17 cellular contexts compared by ENCODE assay signal in genomic region chr2:53813151-53813550, GRCh38. TPM values are rescaled to one million over a fixed set of nuclear protein-coding genes. Genes with fewer than 3 reads are reported as not detected.
DNase-seq lines count a peak whose midpoint lies in the region; ATAC-seq and TF ChIP-seq lines count a peak whose summit lies in the region.
"Had no signal": no experiment of that assay in that cellular context is flagged by ENCODE, and none has a peak within 500 bp of the region (broad histone marks: within the 10 kb centered on the region; RNA-seq: fewer than 3 reads in every experiment).

No MANE protein-coding gene starts in this region.

- H2BK12ac ChIP-seq in neuronal stem cell (ENCODE audit: low read length), result no peak overlapping the region

- H3K36me3 Mint-ChIP-seq in activated naive CD8-positive, alpha-beta T cell treated with anti-CD3 and anti-CD28 coated beads for 36 hours, result peaks cover 11% of the 10 kb centered on the region
- H3K36me3 Mint-ChIP-seq in activated naive CD8-positive, alpha-beta T cell treated with anti-CD3 and anti-CD28 coated beads, Interleukin-2, amount 50 U/mL, for 24 hours (ENCODE audit: low read depth), result peaks cover 33% of the 10 kb centered on the region

- H3K4me2 ChIP-seq in hepatocyte (no peak overlapping the region), neuronal stem cell (ENCODE audit: insufficient read depth, low read length, poor library complexity, severe bottlenecking) (no peak overlapping the region)

- no peak overlapping the region for H3K23ac ChIP-seq in neuronal stem cell (ENCODE audit: low read depth, low read length, poor library complexity)

- H3K79me1 ChIP-seq in neuronal stem cell (ENCODE audit: low read depth, low read length), result no peaks in the 10 kb centered on the region

- H3K4me1 Mint-ChIP-seq in activated naive CD8-positive, alpha-beta T cell treated with anti-CD3 and anti-CD28 coated beads for 36 hours, result no peaks in the 10 kb centered on the region
- H3K4me1 Mint-ChIP-seq in activated naive CD8-positive, alpha-beta T cell treated with anti-CD3 and anti-CD28 coated beads, Interleukin-2, amount 50 U/mL, for 24 hours, result no peaks in the 10 kb centered on the region
- H3K4me1 Mint-ChIP-seq: H9 had no signal

- DNase-seq in activated naive CD8-positive, alpha-beta T cell treated with anti-CD3 and anti-CD28 coated beads for 36 hours, result no peak
- DNase-seq in activated naive CD8-positive, alpha-beta T cell treated with anti-CD3 and anti-CD28 coated beads, Interleukin-2, amount 50 U/mL, for 24 hours, result no peak
- DNase-seq in amniotic epithelial cell (ENCODE audit: low read depth) (peak; percentile 24), hepatocyte (ENCODE audit: low spot score) (peak; percentile 32), psoas muscle (no peak), HuH-7.5 (ENCODE audit: low spot score) (no peak), neuronal stem cell (ENCODE audit: low spot score) (no peak), SJCRH30 (no peak)
- DNase-seq: Caco-2; CD4-positive, alpha-beta T cell; H9; NCI-H1105 treated with DMSO at 0.1 percent for 48 hours; NCI-H1694 treated with DMSO at 0.1 percent for 48 hours; NCI-H510A treated with DMSO at 0.1 percent for 48 hours; NCI-H82; OCI-M1; SHP77 treated with DMSO at 0.1 percent for 48 hours had no signal

- no peak overlapping the region for H2BK5ac ChIP-seq in neuronal stem cell (ENCODE audit: low read length)

- intact Hi-C loops in psoas muscle (cut with DNase I), result no loop called here

- no peaks in the 10 kb centered on the region for H3K9me3 ChIP-seq in hepatocyte (ENCODE audit: low read depth)
- no peaks in the 10 kb centered on the region for H3K9me3 ChIP-seq in psoas muscle
- no peaks in the 10 kb centered on the region for H3K9me3 ChIP-seq in neuronal stem cell (replicated peaks in 1 of 2; ENCODE audit: control insufficient read depth in 2 of 2, insufficient read depth in 1 of 2, low read depth in 1 of 2, low read length in 2 of 2)
- no peaks in the 10 kb centered on the region for H3K9me3 ChIP-seq in SJCRH30 (replicated peaks)
- H3K9me3 ChIP-seq: Caco-2 had no signal

- H3K4me3 ChIP-seq in hepatocyte, result no peak overlapping the region
- no peak overlapping the region for H3K4me3 ChIP-seq in psoas muscle
- no peak overlapping the region for H3K4me3 ChIP-seq in neuronal stem cell (ENCODE audit: low read length in 2 of 2)
- no peak overlapping the region for H3K4me3 ChIP-seq in SJCRH30

- H4K91ac ChIP-seq in neuronal stem cell (ENCODE audit: low read depth, low read length, poor library complexity), result no peak overlapping the region

- no peak overlapping the region for H3K4ac ChIP-seq in neuronal stem cell (ENCODE audit: low read length)

- no peak overlapping the region for H3K4me3 Mint-ChIP-seq in activated naive CD8-positive, alpha-beta T cell treated with anti-CD3 and anti-CD28 coated beads for 36 hours
- no peak overlapping the region for H3K4me3 Mint-ChIP-seq in activated naive CD8-positive, alpha-beta T cell treated with anti-CD3 and anti-CD28 coated beads, Interleukin-2, amount 50 U/mL, for 24 hours
- H3K4me3 Mint-ChIP-seq: CD4-positive, alpha-beta T cell; H9 had no signal

- no peaks in the 10 kb centered on the region for H3K79me2 ChIP-seq in hepatocyte

- H2AFZ ChIP-seq in hepatocyte (no peak overlapping the region), neuronal stem cell (ENCODE audit: low read length) (no peak overlapping the region)

- no peak overlapping the region for H2AK5ac ChIP-seq in neuronal stem cell (ENCODE audit: low read depth, low read length)

- H3K36me3 ChIP-seq in hepatocyte (replicated peaks; ENCODE audit: insufficient read depth, low read depth) (no peaks in the 10 kb centered on the region), psoas muscle (ENCODE audit: insufficient read depth in 1 of 2, low read depth in 1 of 2) (peaks cover 6 to 98% of the 10 kb centered on the region in 2 donors), neuronal stem cell (replicated peaks in 1 of 2; ENCODE audit: control insufficient read depth in 2 of 2, insufficient read depth in 2 of 2, low read length in 2 of 2) (peaks cover 2 to 96% of the 10 kb centered on the region in 2 donors), SJCRH30 (peaks cover 49% of the 10 kb centered on the region)

- TF ChIP-seq CTCF in hepatocyte (IDR thresholded peaks at IDR 0.05; ENCODE audit: poor library complexity), result no peak
- no peak for TF ChIP-seq CTCF in psoas muscle (IDR thresholded peaks at IDR 0.05)

- no peaks in the 10 kb centered on the region for H4K20me1 ChIP-seq in hepatocyte (ENCODE audit: insufficient read depth, poor library complexity, severe bottlenecking)

- H4K8ac ChIP-seq in neuronal stem cell (ENCODE audit: low read depth, low read length), result no peak overlapping the region

- H3K27me3 Mint-ChIP-seq in activated naive CD8-positive, alpha-beta T cell treated with anti-CD3 and anti-CD28 coated beads for 36 hours, result no peaks in the 10 kb centered on the region
- no peaks in the 10 kb centered on the region for H3K27me3 Mint-ChIP-seq in activated naive CD8-positive, alpha-beta T cell treated with anti-CD3 and anti-CD28 coated beads, Interleukin-2, amount 50 U/mL, for 24 hours
- H3K27me3 Mint-ChIP-seq: CD4-positive, alpha-beta T cell had no signal

- no peaks in the 10 kb centered on the region for H3K27me3 ChIP-seq in hepatocyte
- no peaks in the 10 kb centered on the region for H3K27me3 ChIP-seq in psoas muscle (ENCODE audit: insufficient read depth in 3 of 3, low read length in 2 of 3)
- H3K27me3 ChIP-seq in neuronal stem cell (ENCODE audit: control insufficient read depth in 3 of 3, insufficient read depth in 3 of 3, low read depth in 1 of 3, low read length in 3 of 3), result no peaks in the 10 kb centered on the region
- no peaks in the 10 kb centered on the region for H3K27me3 ChIP-seq in SJCRH30

- no peak overlapping the region for H2BK120ac ChIP-seq in neuronal stem cell (ENCODE audit: low read depth, low read length)

- H3K9me3 Mint-ChIP-seq in activated naive CD8-positive, alpha-beta T cell treated with anti-CD3 and anti-CD28 coated beads for 36 hours, result no peaks in the 10 kb centered on the region
- H3K9me3 Mint-ChIP-seq in activated naive CD8-positive, alpha-beta T cell treated with anti-CD3 and anti-CD28 coated beads, Interleukin-2, amount 50 U/mL, for 24 hours, result no peaks in the 10 kb centered on the region
- H3K9me3 Mint-ChIP-seq: CD4-positive, alpha-beta T cell; H9 had no signal

- no peak for ATAC-seq in activated naive CD8-positive, alpha-beta T cell treated with anti-CD3 and anti-CD28 coated beads, Interleukin-2, amount 50 U/mL, for 24 hours
- ATAC-seq in psoas muscle, result peak in 1 of 4 donors; percentile 36

- H2BK15ac ChIP-seq in neuronal stem cell (ENCODE audit: low read length), result no peak overlapping the region

- no peak overlapping the region for H3K9ac ChIP-seq in neuronal stem cell (ENCODE audit: low read depth, low read length, poor library complexity)

- no peak overlapping the region for H3K18ac ChIP-seq in neuronal stem cell (ENCODE audit: low read length)

- H3K27ac Mint-ChIP-seq in activated naive CD8-positive, alpha-beta T cell treated with anti-CD3 and anti-CD28 coated beads for 36 hours, result peak overlapping the region; percentile 62
- no peak overlapping the region for H3K27ac Mint-ChIP-seq in activated naive CD8-positive, alpha-beta T cell treated with anti-CD3 and anti-CD28 coated beads, Interleukin-2, amount 50 U/mL, for 24 hours
- H3K27ac Mint-ChIP-seq: CD4-positive, alpha-beta T cell; H9 had no signal

- H3K4me1 ChIP-seq in hepatocyte (ENCODE audit: insufficient read depth) (no peaks in the 10 kb centered on the region), psoas muscle (no peaks in the 10 kb centered on the region), neuronal stem cell (ENCODE audit: control insufficient read depth in 2 of 2, insufficient read depth in 1 of 2, low read depth in 1 of 2, low read length in 2 of 2) (no peaks in the 10 kb centered on the region), SJCRH30 (no peaks in the 10 kb centered on the region)
- H3K4me1 ChIP-seq: Caco-2 had no signal

- peak overlapping the region; percentile 62 for H3K27ac ChIP-seq in hepatocyte
- peak overlapping the region; percentile 34 for H3K27ac ChIP-seq in psoas muscle
- H3K27ac ChIP-seq in neuronal stem cell (replicated peaks; ENCODE audit: low read length), result no peak overlapping the region
- no peak overlapping the region for H3K27ac ChIP-seq in SJCRH30

- H3K14ac ChIP-seq in neuronal stem cell (ENCODE audit: low read length), result no peak overlapping the region

- no peaks in the 10 kb centered on the region for H3K9me2 ChIP-seq in hepatocyte (replicated peaks; ENCODE audit: insufficient read depth)

RNA-seq across cellular contexts. Expression of gene ERLEC1, which starts 26.3 kb away (rescaled TPM):
- total RNA-seq in activated naive CD8-positive, alpha-beta T cell treated with anti-CD3 and anti-CD28 coated beads for 36 hours, result 10 to 100 TPM; 17.5 to 18.6 TPM
- total RNA-seq in hepatocyte, result 73.0 and 75.3 TPM in 2 replicates
- 63.6 and 73.2 TPM in 2 replicates for polyA plus RNA-seq in hepatocyte
- total RNA-seq in psoas muscle, result 10 to 100 TPM; 23.8 to 27.1 (median 25.5) TPM
- polyA plus RNA-seq in psoas muscle, result 10 to 100 TPM; 28.2 to 49.6 (median 34.4) TPM
- polyA plus RNA-seq in neuronal stem cell (2013, experiment 1 of 2), result 33.7 TPM
- polyA plus RNA-seq in neuronal stem cell (2013, experiment 2 of 2), result 35.2 TPM
- 46.9 and 51.5 TPM in 2 replicates for total RNA-seq in SJCRH30 (2014; rRNA removed; shearing (Covaris generic))

RNA-seq across cellular contexts. Expression of gene ASB3, which starts 26.4 kb away (rescaled TPM):
- total RNA-seq in activated naive CD8-positive, alpha-beta T cell treated with anti-CD3 and anti-CD28 coated beads for 36 hours, result 10 to 100 TPM; 18.6 to 19.6 TPM
- total RNA-seq in hepatocyte, result 14.8 and 17.6 TPM in 2 replicates
- polyA plus RNA-seq in hepatocyte, result 12.2 and 13.9 TPM in 2 replicates
- total RNA-seq in psoas muscle, result 1 to 10 TPM; 3.5 to 6.8 (median 5.9) TPM
- 1 to 10 TPM; 2.9 to 6.4 (median 3.8) TPM for polyA plus RNA-seq in psoas muscle
- polyA plus RNA-seq in neuronal stem cell (2013, experiment 1 of 2), result 25.7 TPM
- 27.5 TPM for polyA plus RNA-seq in neuronal stem cell (2013, experiment 2 of 2)
- total RNA-seq in SJCRH30 (2014; rRNA removed; shearing (Covaris generic)), result 42.3 and 44.4 TPM in 2 replicates

RNA-seq across cellular contexts. Expression of gene CHAC2, which starts 45.5 kb away (rescaled TPM):
- 10 to 100 TPM; 28.0 to 29.6 TPM for total RNA-seq in activated naive CD8-positive, alpha-beta T cell treated with anti-CD3 and anti-CD28 coated beads for 36 hours
- total RNA-seq in hepatocyte (2.1 and 3.5 TPM in 2 replicates), psoas muscle (1 to 10 TPM; 3.5 to 5.5 (median 4.9) TPM)
- polyA plus RNA-seq in hepatocyte (2.1 and 3.8 TPM in 2 replicates), psoas muscle (10 to 100 TPM in 1 of 3 donors, 1 to 10 TPM in 2; 8.1 to 13.9 (median 8.5) TPM)
- 2.6 TPM for polyA plus RNA-seq in neuronal stem cell (2013, experiment 1 of 2)
- 2.4 TPM for polyA plus RNA-seq in neuronal stem cell (2013, experiment 2 of 2)
- total RNA-seq in SJCRH30 (2014; rRNA removed; shearing (Covaris generic)), result 25.8 and 30.2 TPM in 2 replicates

RNA-seq across cellular contexts. Expression of gene GPR75, which starts 46.6 kb away (rescaled TPM):
- 1 to 10 TPM; 1.4 to 1.8 TPM for total RNA-seq in activated naive CD8-positive, alpha-beta T cell treated with anti-CD3 and anti-CD28 coated beads for 36 hours
- total RNA-seq in hepatocyte (1.00 and 1.5 TPM in 2 replicates), psoas muscle (1 to 10 TPM in 2 of 4 donors, under 1 TPM in 2; 0.51 to 1.3 (median 1.0) TPM)
- polyA plus RNA-seq in hepatocyte (0.07 TPM in 1 of 2 replicates, not detected in the other), psoas muscle (1 to 10 TPM in 1 of 3 donors, under 1 TPM in 2; 0.29 to 1.9 (median 0.38) TPM)
- polyA plus RNA-seq in neuronal stem cell (2013, experiment 1 of 2), result 1.2 TPM
- polyA plus RNA-seq in neuronal stem cell (2013, experiment 2 of 2), result 1.2 TPM
- 3.2 and 4.5 TPM in 2 replicates for total RNA-seq in SJCRH30 (2014; rRNA removed; shearing (Covaris generic))

Comparison
In these comparisons a context has a peak if more than half of its experiments do, and no peak if none do; other contexts are left out.
1. DNase-seq: peak in amniotic epithelial cell (single experiment) and hepatocyte (single experiment); none in activated naive CD8-positive, alpha-beta T cell treated with anti-CD3 and anti-CD28 coated beads for 36 hours (single experiment), activated naive CD8-positive, alpha-beta T cell treated with anti-CD3 and anti-CD28 coated beads, Interleukin-2, amount 50 U/mL, for 24 hours (single experiment), psoas muscle (0 of 2), HuH-7.5 (single experiment), neuronal stem cell (single experiment) and SJCRH30 (0 of 2).
2. H3K27ac ChIP-seq: peak in hepatocyte (single experiment) and psoas muscle (single experiment); none in neuronal stem cell (single experiment) and SJCRH30 (single experiment).